In the genomic region with DNA sequence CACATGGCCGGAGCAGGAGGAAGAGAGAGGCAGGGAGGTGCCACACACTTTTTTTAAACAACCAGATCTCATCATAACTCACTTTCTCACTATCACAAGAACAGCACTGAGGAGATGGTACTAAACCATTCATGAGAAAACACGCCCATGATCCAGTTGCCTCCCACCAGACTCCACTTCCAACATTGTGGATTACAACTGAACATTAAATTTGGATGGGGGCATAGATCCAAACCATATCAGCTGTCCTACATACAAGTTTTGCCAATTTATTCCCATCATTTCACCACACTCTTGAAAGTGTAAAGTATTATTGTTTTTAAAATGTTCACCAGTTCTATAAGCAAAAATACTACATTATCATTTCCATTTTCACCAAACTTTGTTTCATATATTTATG, we compare ENCODE assay signal across 6 cellular contexts. TPM values are rescaled to one million over a fixed set of nuclear protein-coding genes. Genes with fewer than 3 reads are reported as not detected.
"Had no signal": no experiment of that assay in that cellular context is flagged by ENCODE, and none has a peak within 500 bp of the region (broad histone marks: within the 10 kb centered on the region; RNA-seq: fewer than 3 reads in every experiment).

No MANE protein-coding gene starts in this region.

- H3K4me1 Mint-ChIP-seq: H9 had no signal

- H3K9ac ChIP-seq: GM23248 had no signal

- H3K27ac ChIP-seq: GM23248 had no signal

- ATAC-seq: K562 had no signal

- H3K4me3 ChIP-seq: GM23248, K562 had no signal

- H3K4me3 Mint-ChIP-seq: H9 had no signal

- DNase-seq: H9, IMR-90 had no signal

RNA-seq across cellular contexts. Expression of gene VGLL2, which starts 33.9 kb away (rescaled TPM):
- total RNA-seq: GM23248, H1, H9, HT-29, IMR-90, K562 had no signal
- polyA plus RNA-seq: GM23248, H1, IMR-90, K562 had no signal
